Comparison of ENCODE assay signal across 1 cellular context in genomic region chr7:44606341-44607140, GRCh38.
TF ChIP-seq lines count a peak whose summit lies in the region.

TSS of gene OGDH (plus strand) at chr7:44606627. CDS start at chr7:44624344, 17,717 bp downstream.

TF ChIP-seq in K562, 482 proteins besides CTCF, POLR2A, EP300 and RAD21 (continued from another document and continues in another):
- TF ChIP-seq ZBTB40 (IDR thresholded peaks at IDR 0.05), result peak; percentile 72
- no peak for TF ChIP-seq ZBTB40 (CRISPR knock-in tag; IDR thresholded peaks at IDR 0.05)
- TF ChIP-seq PRDM10 (IDR thresholded peaks at IDR 0.05; ENCODE audit: partially characterized antibody), result no peak
- TF ChIP-seq TAL1 (IDR thresholded peaks at IDR 0.05), result no peak
- TF ChIP-seq MEIS2 (IDR thresholded peaks at IDR 0.05; ENCODE audit: partially characterized antibody), result peak; percentile 53
- no peak for TF ChIP-seq ZC3H11A (IDR thresholded peaks at IDR 0.05; ENCODE audit: low read depth, low read length)
- TF ChIP-seq HMG20A (CRISPR knock-in tag; conservative IDR thresholded peaks at IDR 0.05), result no peak
- no peak for TF ChIP-seq IRF1 (CRISPR knock-in tag; IDR thresholded peaks at IDR 0.05; ENCODE audit: borderline replicate concordance)
- no peak for TF ChIP-seq KLF16 (IDR thresholded peaks at IDR 0.05)
- no peak for TF ChIP-seq PURB (CRISPR knock-in tag; IDR thresholded peaks at IDR 0.05; ENCODE audit: low read depth)
- no peak for TF ChIP-seq WHSC1 (IDR thresholded peaks at IDR 0.05; ENCODE audit: low read length)
- TF ChIP-seq GABPB2 (CRISPR knock-in tag; conservative IDR thresholded peaks at IDR 0.05), result no peak
- TF ChIP-seq CBFA2T3 (IDR thresholded peaks at IDR 0.05), result peak; percentile 43
- 0 out of 3 replicates have a peak, but pooled peaks of 1 of the 2 experiments have one; percentile 36 for TF ChIP-seq CBX3 (IDR thresholded peaks at IDR 0.05; ENCODE audit: borderline replicate concordance in 1 of 2, low read length in 2 of 2)
- TF ChIP-seq ELF1 (tag; IDR thresholded peaks at IDR 0.05), result no peak
- peak; percentile 24; the same call in 1 of the 2 replicates for TF ChIP-seq NR2C1 (IDR thresholded peaks at IDR 0.05)
- peak; percentile 72 for TF ChIP-seq NR2C1 (tag; IDR thresholded peaks at IDR 0.05)
- peak; percentile 96 for TF ChIP-seq FOS (IDR thresholded peaks at IDR 0.05; ENCODE audit: extremely low read depth, insufficient read length)
- TF ChIP-seq GTF2F1 (IDR thresholded peaks at IDR 0.05; ENCODE audit: low read depth, low read length), result no peak
- TF ChIP-seq ZNF212 (CRISPR knock-in tag; IDR thresholded peaks at IDR 0.05), result no peak
- TF ChIP-seq HMGXB4 (CRISPR knock-in tag; IDR thresholded peaks at IDR 0.05), result no peak
- TF ChIP-seq SMARCB1 (IDR thresholded peaks at IDR 0.05; ENCODE audit: insufficient read length, low read depth), result no peak
- peak; percentile 74 to 85; a peak in 3 of 4 replicates for TF ChIP-seq NONO (IDR thresholded peaks at IDR 0.05; ENCODE audit: low read depth in 2 of 2, low read length in 1 of 2)
- no peak for TF ChIP-seq BRF2 (IDR thresholded peaks at IDR 0.05; ENCODE audit: borderline replicate concordance, insufficient read depth, insufficient read length)
- no peak for TF ChIP-seq BRF1 (IDR thresholded peaks at IDR 0.05; ENCODE audit: borderline replicate concordance, extremely low read depth, insufficient read length)
- TF ChIP-seq ZBTB17 (CRISPR knock-in tag; IDR thresholded peaks at IDR 0.05), result peak; percentile 80
- no peak for TF ChIP-seq XRCC4 (IDR thresholded peaks at IDR 0.05; ENCODE audit: extremely low read depth, insufficient read depth, insufficient read length)
- peak; percentile 73 for TF ChIP-seq PHF20 (IDR thresholded peaks at IDR 0.05; ENCODE audit: partially characterized antibody)
- TF ChIP-seq ATF4 (CRISPR knock-in tag; IDR thresholded peaks at IDR 0.05), result no peak
- peak; percentile 96 to 98 for TF ChIP-seq MAZ (CRISPR knock-in tag; conservative IDR thresholded peaks at IDR 0.05 in 1 of 2, IDR thresholded peaks at IDR 0.05 in 1 of 2)
- TF ChIP-seq ZNF280A (IDR thresholded peaks at IDR 0.05; ENCODE audit: low read depth, partially characterized antibody), result no peak
- no peak for TF ChIP-seq CGGBP1 (CRISPR knock-in tag; IDR thresholded peaks at IDR 0.05)
- no peak for TF ChIP-seq TSC22D4 (tag; IDR thresholded peaks at IDR 0.05)
- no peak for TF ChIP-seq ZNF324 (CRISPR knock-in tag; IDR thresholded peaks at IDR 0.05)
- no peak for TF ChIP-seq MXD1 (CRISPR knock-in tag; IDR thresholded peaks at IDR 0.05; ENCODE audit: borderline replicate concordance, poor library complexity, severe bottlenecking)
- TF ChIP-seq GTF3C2 (IDR thresholded peaks at IDR 0.05; ENCODE audit: borderline replicate concordance, extremely low read depth, insufficient read length), result no peak
